In the genomic region with DNA sequence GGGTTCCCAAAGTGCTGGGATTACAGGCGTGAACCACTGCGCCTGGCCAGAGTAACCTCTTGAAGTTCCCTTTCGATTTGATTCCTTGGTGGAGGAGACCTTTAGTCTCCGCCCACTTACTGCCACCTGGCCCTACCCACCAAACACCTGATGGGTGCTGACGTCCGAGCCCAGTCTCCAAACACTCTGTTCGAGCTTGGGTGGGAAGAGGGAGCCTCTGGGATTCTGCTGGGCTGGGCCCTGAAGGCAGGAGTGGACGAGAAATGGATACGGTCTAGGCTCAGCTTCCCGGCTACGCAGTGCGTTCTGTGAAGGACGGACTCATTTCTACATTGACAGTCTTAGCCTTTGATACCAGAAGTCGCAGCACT, we compare ENCODE assay signal across 8 cellular contexts. TPM values are rescaled to one million over a fixed set of nuclear protein-coding genes. Genes with fewer than 3 reads are reported as not detected.
DNase-seq lines count a peak whose midpoint lies in the region; ATAC-seq and TF ChIP-seq lines count a peak whose summit lies in the region.

No MANE protein-coding gene starts in this region.

- no peaks in the 10 kb centered on the region for H4K20me1 ChIP-seq in OCI-LY1 (ENCODE audit: insufficient read depth, low read length)

- no peaks in the 10 kb centered on the region for H3K36me3 ChIP-seq in OCI-LY1 (ENCODE audit: insufficient read depth, low read length)

- peaks cover 42% of the 10 kb centered on the region for H3K4me1 Mint-ChIP-seq in activated CD8-positive, alpha-beta memory T cell treated with anti-CD3 and anti-CD28 coated beads, Interleukin-2, amount 10 ng/mL, durations not matched to agents 7 days and 5 days

- no peak for ATAC-seq in activated CD8-positive, alpha-beta memory T cell treated with anti-CD3 and anti-CD28 coated beads, Interleukin-2, amount 10 ng/mL, durations not matched to agents 7 days and 5 days
- no peak for ATAC-seq in HG03565 (IDR thresholded peaks at IDR 0.05; ENCODE audit: unreplicated experiment)

- peaks cover 2% of the 10 kb centered on the region for H3K36me3 Mint-ChIP-seq in activated CD8-positive, alpha-beta memory T cell treated with anti-CD3 and anti-CD28 coated beads, Interleukin-2, amount 10 ng/mL, durations not matched to agents 7 days and 5 days

- no peak overlapping the region for H2AFZ ChIP-seq in OCI-LY1 (ENCODE audit: low read length)

- no peaks in the 10 kb centered on the region for H3F3A ChIP-seq in OCI-LY1 (ENCODE audit: insufficient read depth, low read length)

- no peaks in the 10 kb centered on the region for H3K9me3 ChIP-seq in OCI-LY1 (ENCODE audit: low read length)

- peaks cover 7% of the 10 kb centered on the region for H3K27me3 Mint-ChIP-seq in activated CD8-positive, alpha-beta memory T cell treated with anti-CD3 and anti-CD28 coated beads, Interleukin-2, amount 10 ng/mL, durations not matched to agents 7 days and 5 days

- TF ChIP-seq CTCF in OCI-LY1 (IDR thresholded peaks at IDR 0.05; ENCODE audit: low read length): no peak
- no peak for TF ChIP-seq CTCF in cardiac fibroblast (IDR thresholded peaks at IDR 0.05; ENCODE audit: low read depth, low read length)

- peak overlapping the region; percentile 82 for H3K4me2 ChIP-seq in OCI-LY1 (ENCODE audit: low read length)

- H3K27ac ChIP-seq in OCI-LY1 (ENCODE audit: low read depth, low read length, poor library complexity, severe bottlenecking): no peak overlapping the region
- H3K27ac ChIP-seq in layer of hippocampus (ENCODE audit: low read depth, low read length): peak overlapping the region; percentile 75

- H3K27ac Mint-ChIP-seq in activated CD8-positive, alpha-beta memory T cell treated with anti-CD3 and anti-CD28 coated beads, Interleukin-2, amount 10 ng/mL, durations not matched to agents 7 days and 5 days: peak overlapping the region; percentile 48

- no peak overlapping the region for H3K9ac ChIP-seq in OCI-LY1 (ENCODE audit: low read length)

- peaks cover 18% of the 10 kb centered on the region for H3K4me1 ChIP-seq in OCI-LY1 (ENCODE audit: insufficient read depth, low read length, severe bottlenecking)

- no peaks in the 10 kb centered on the region for H3K9me3 Mint-ChIP-seq in activated CD8-positive, alpha-beta memory T cell treated with anti-CD3 and anti-CD28 coated beads, Interleukin-2, amount 10 ng/mL, durations not matched to agents 7 days and 5 days (ENCODE audit: low read depth)

- H3K9me2 ChIP-seq in OCI-LY1 (ENCODE audit: low read depth, low read length): no peaks in the 10 kb centered on the region

- DNase-seq in activated CD8-positive, alpha-beta memory T cell treated with anti-CD3 and anti-CD28 coated beads, Interleukin-2, amount 10 ng/mL, durations not matched to agents 7 days and 5 days: no peak
- no peak for DNase-seq in activated CD8-positive, alpha-beta memory T cell treated with anti-CD3 and anti-CD28 coated beads, Interleukin-2, amount 50 U/mL, for 4 hours
- no peak for DNase-seq in cardiac fibroblast (ENCODE audit: low read depth in 2 of 2)
- peak; percentile 43 for DNase-seq in superior temporal gyrus (ENCODE audit: extremely low spot score)
- DNase-seq in HCEC 1CT: no peak

- peak overlapping the region; percentile 58 for H3K4me3 ChIP-seq in OCI-LY1 (ENCODE audit: low read depth, low read length, poor library complexity, severe bottlenecking)
- H3K4me3 ChIP-seq in cardiac fibroblast (replicated peaks in 1 of 2; ENCODE audit: low read depth in 2 of 2, low read length in 2 of 2): peak overlapping the region; percentile 77 to 83

- peak overlapping the region; percentile 84 for H3K4me3 Mint-ChIP-seq in activated CD8-positive, alpha-beta memory T cell treated with anti-CD3 and anti-CD28 coated beads, Interleukin-2, amount 10 ng/mL, durations not matched to agents 7 days and 5 days

- H3K27me3 ChIP-seq in OCI-LY1 (ENCODE audit: insufficient read depth, low read length) (0 out of 2 replicates have a peak, but pooled peaks cover 4% of the 10 kb centered on the region), layer of hippocampus (ENCODE audit: control insufficient read depth, insufficient read depth, low read length) (no peaks in the 10 kb centered on the region)

- no peaks in the 10 kb centered on the region for H3K79me2 ChIP-seq in OCI-LY1 (ENCODE audit: insufficient read depth, low read length)

- CTCF ChIA-PET in activated CD8-positive, alpha-beta memory T cell treated with anti-CD3 and anti-CD28 coated beads, Interleukin-2, amount 10 ng/mL, durations not matched to agents 7 days and 5 days (lab: Charles Lee): interaction anchor here (1.5 to 7.3 kb wide), 9 partner anchors 9 to 486 kb away, joined by 3 to 65 read pairs (median 14); partner anchors contain the start of gene PDK2

RNA-seq across cellular contexts. Expression of gene ITGA3, which starts 0.9 kb away (rescaled TPM):
- 10 to 100 TPM; 10.3 to 11.3 TPM for total RNA-seq in activated CD8-positive, alpha-beta memory T cell treated with anti-CD3 and anti-CD28 coated beads, Interleukin-2, amount 10 ng/mL, durations not matched to agents 7 days and 5 days

RNA-seq across cellular contexts. Expression of gene PDK2, which starts 40.1 kb away (rescaled TPM):
- total RNA-seq in activated CD8-positive, alpha-beta memory T cell treated with anti-CD3 and anti-CD28 coated beads, Interleukin-2, amount 10 ng/mL, durations not matched to agents 7 days and 5 days: 10 to 100 TPM; 13.6 to 20.9 TPM
